Comparison of ENCODE assay signal across 16 cellular contexts in the genomic region with DNA sequence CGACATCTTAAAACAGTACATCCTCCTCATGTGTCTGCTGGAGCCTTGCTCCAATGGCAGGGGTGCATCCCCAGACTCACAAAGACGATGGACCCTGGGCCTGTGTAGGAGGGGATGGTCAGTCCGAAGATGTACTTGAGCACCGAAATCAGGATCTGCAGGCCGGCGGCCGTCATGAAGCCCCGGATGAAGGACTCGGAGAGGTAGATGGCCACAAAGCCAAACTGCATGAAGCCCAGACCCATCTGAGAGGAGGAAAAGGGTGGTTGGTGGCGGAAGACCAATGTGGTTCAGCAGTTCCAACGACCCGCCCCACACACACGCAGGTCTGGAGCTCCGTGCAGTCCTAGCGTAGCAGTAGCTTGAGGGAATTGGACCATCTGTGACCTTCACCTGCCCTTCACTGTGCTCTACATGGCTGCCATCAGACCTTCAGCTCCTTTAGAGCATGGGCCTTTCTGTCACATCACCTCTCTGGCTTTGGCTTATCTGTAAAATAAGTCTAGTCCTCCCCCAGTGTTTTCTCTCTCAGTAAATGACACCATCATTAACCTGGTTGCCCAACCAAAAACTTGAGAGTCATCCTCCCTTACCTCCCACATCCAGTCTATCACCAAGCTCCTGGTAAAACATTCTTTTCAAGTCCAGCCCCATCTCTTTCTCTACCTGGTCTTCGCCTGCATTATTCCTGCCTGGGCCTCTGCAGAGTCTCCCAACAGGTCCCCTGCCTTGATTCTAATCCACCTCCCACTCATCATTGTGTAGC. TPM values are rescaled to one million over a fixed set of nuclear protein-coding genes. Genes with fewer than 3 reads are reported as not detected.
"Had no signal": no experiment of that assay in that cellular context is flagged by ENCODE, and none has a peak within 500 bp of the region (broad histone marks: within the 10 kb centered on the region; RNA-seq: fewer than 3 reads in every experiment).

No MANE protein-coding gene starts in this region.

- H3K27ac ChIP-seq: brain microvascular endothelial cell, gastroesophageal sphincter, heart left ventricle, neutrophil, tibial artery had no signal

- H3K4me1 ChIP-seq: gastroesophageal sphincter had no signal

- H3K27me3 ChIP-seq: brain microvascular endothelial cell, heart left ventricle, neutrophil had no signal

- DNase-seq: activated CD4-positive, alpha-beta memory T cell treated with anti-CD3 and anti-CD28 coated beads for 36 hours; activated CD4-positive, alpha-beta T cell treated with anti-CD3 and anti-CD28 coated beads for 36 hours; activated gamma-delta T cell treated with Interleukin-2 at 50 U/mL for 16 hours; activated T-cell treated with anti-CD3 and anti-CD28 coated beads for 4 hours; brain microvascular endothelial cell; cortex of kidney; effector CD4-positive, alpha-beta T cell; heart left ventricle; immature natural killer cell; mesenchymal stem cell; naive thymus-derived CD4-positive, alpha-beta T cell; stimulated activated naive CD4-positive, alpha-beta T cell; tibial artery had no signal

- H3K36me3 ChIP-seq: brain microvascular endothelial cell, gastroesophageal sphincter, heart left ventricle, neutrophil, tibial artery had no signal

- H3K9me3 ChIP-seq: gastroesophageal sphincter, heart left ventricle, neutrophil, tibial artery had no signal

- H3K4me3 ChIP-seq: gastroesophageal sphincter, heart left ventricle, tibial artery had no signal

RNA-seq across cellular contexts. Expression of gene SLC26A9, which starts 13.3 kb away (rescaled TPM):
- polyA plus RNA-seq: immature natural killer cell; liver; naive thymus-derived CD4-positive, alpha-beta T cell had no signal
